Comparison of ENCODE assay signal across 23 cellular contexts in genomic region chr1:106785136-106785535, GRCh38.
"Had no signal": no experiment of that assay in that cellular context is flagged by ENCODE, and none has a peak within 500 bp of the region (broad histone marks: within the 10 kb centered on the region; RNA-seq: fewer than 3 reads in every experiment).

No MANE protein-coding gene starts in this region.

- H3K27me3 ChIP-seq: brain microvascular endothelial cell, cardiac muscle cell, SJSA1 had no signal

- H3K9me3 ChIP-seq: SJSA1 had no signal

- DNase-seq: activated CD4-positive, alpha-beta T cell treated with anti-CD3 and anti-CD28 coated beads for 48 hours; activated CD4-positive, alpha-beta T cell treated with anti-CD3 and anti-CD28 coated beads, Interleukin-2, amount 50 U/mL, for 4 hours; activated CD4-positive, CD25-positive, alpha-beta regulatory T cell treated with anti-CD3 and anti-CD28 coated beads, Interleukin-2, amount 50 U/mL, for 72 hours; activated CD8-positive, alpha-beta memory T cell treated with anti-CD3 and anti-CD28 coated beads, Interleukin-2, amount 50 U/mL, for 48 hours; activated CD8-positive, alpha-beta T cell treated with anti-CD3 and anti-CD28 coated beads, Interleukin-2, amount 10 ng/mL, durations not matched to agents 7 days and 5 days; activated naive CD4-positive, alpha-beta T cell treated with anti-CD3 and anti-CD28 coated beads, Interleukin-2, amount 50 U/mL, for 16 hours; activated naive CD8-positive, alpha-beta T cell treated with anti-CD3 and anti-CD28 coated beads, Interleukin-2, amount 10 ng/mL, durations not matched to agents 7 days and 5 days; activated T-cell treated with anti-CD3 and anti-CD28 coated beads, Interleukin-2, amount 50 U/mL, for 1 hour; aorta; brain microvascular endothelial cell; cerebellar nuclear complex; Kasumi-1; KBM-7; NCI-H1048; NCI-H1436 treated with DMSO at 0.1 percent for 48 hours; NCI-H187; NCI-H2081; NCI-H526; PC-3; SHP77; SW 1271 had no signal

- H3K4me3 ChIP-seq: cardiac muscle cell, SJSA1 had no signal

- H3K36me3 ChIP-seq: brain microvascular endothelial cell, cardiac muscle cell, SJSA1 had no signal
